Comparison of ENCODE assay signal across 8 cellular contexts in genomic region chr6:43052842-43053544, GRCh38. TPM values are rescaled to one million over a fixed set of nuclear protein-coding genes. Genes with fewer than 3 reads are reported as not detected.
DNase-seq lines count a peak whose midpoint lies in the region; ATAC-seq and TF ChIP-seq lines count a peak whose summit lies in the region.

No MANE protein-coding gene starts in this region.

- CTCF ChIA-PET in HCT116 (lab: Charles Lee): interaction anchor here (1.5 kb wide), 1 partner anchor 91 kb away, joined by 5 read pairs; no protein-coding TSS in a partner anchor

- POLR2A ChIA-PET in HCT116 (lab: Charles Lee): interaction anchor here (0.8 to 1.6 kb wide), 5 partner anchors 12 to 122 kb away, joined by 3 to 10 read pairs (median 4); partner anchors contain the start of genes KLHDC3, MEA1 and PPP2R5D

- H3K9ac ChIP-seq in HCT116 (ENCODE audit: low read length) (peak overlapping the region; percentile 98), OCI-LY1 (ENCODE audit: low read length) (peak overlapping the region; percentile 85)

- H3K79me2 ChIP-seq in HCT116 (ENCODE audit: insufficient read depth, low read length) (peaks cover 32% of the 10 kb centered on the region), OCI-LY1 (ENCODE audit: insufficient read depth, low read length) (peaks cover 1% of the 10 kb centered on the region)

- H2AFZ ChIP-seq in HCT116 (ENCODE audit: low read depth, low read length, poor library complexity, severe bottlenecking) (no peak overlapping the region), OCI-LY1 (ENCODE audit: low read length) (no peak overlapping the region)

- DNase-seq in ELR (ENCODE audit: low read depth) (peak; percentile 49), HCT116 (ENCODE audit: low read depth, low spot score) (no peak), breast epithelium (ENCODE audit: low spot score in 2 of 2) (peak in 1 of 2 donors; percentile 31), kidney tubule cell (ENCODE audit: low spot score) (peak; percentile 16), NCI-H2107 treated with DMSO at 0.1 percent for 48 hours (lab: John Stamatoyannopoulos, UW; ENCODE audit: unreplicated experiment) (no peak), T1000 (lab: John Stamatoyannopoulos, UW) (no peak)
- DNase-seq in stimulated activated naive CD4-positive, alpha-beta T cell treated with Interleukin-2 at 50 U/mL for 16 hours (lab: John Stamatoyannopoulos, UW): peak; percentile 19

- H3K9me2 ChIP-seq in HCT116 (ENCODE audit: insufficient read depth) (no peaks in the 10 kb centered on the region), OCI-LY1 (ENCODE audit: low read depth, low read length) (no peaks in the 10 kb centered on the region)

- H3K4me2 ChIP-seq in HCT116 (ENCODE audit: low read length) (peak overlapping the region; percentile 99), OCI-LY1 (ENCODE audit: low read length) (peak overlapping the region; percentile 80)

- RAD21 ChIA-PET in HCT116 (lab: Charles Lee; ENCODE audit: low non-redundant PET in 1 of 2, low total read pairs in 2 of 2, uncharacterized antibody in 2 of 2, unreplicated experiment in 2 of 2): interaction anchor here in 1 of 2 experiments (1.0 kb wide), 1 partner anchor 24 kb away, joined by 3 read pairs; no protein-coding TSS in a partner anchor

- H3K4me1 ChIP-seq in HCT116 (ENCODE audit: control insufficient read depth in 1 of 2, insufficient read depth in 2 of 2, low read length in 2 of 2) (peaks cover 7 to 25% of the 10 kb centered on the region in 2 experiments; a peak in 3 of 4 replicates), OCI-LY1 (ENCODE audit: insufficient read depth, low read length, severe bottlenecking) (peaks cover 28% of the 10 kb centered on the region), breast epithelium (peaks cover 0 to 13% of the 10 kb centered on the region in 2 donors)

- no peaks in the 10 kb centered on the region for H3K9me3 ChIP-seq in HCT116 (ENCODE audit: control insufficient read depth in 1 of 2, insufficient read depth in 1 of 2, low read depth in 1 of 2, low read length in 2 of 2)
- H3K9me3 ChIP-seq in OCI-LY1 (ENCODE audit: low read length): no peaks in the 10 kb centered on the region
- H3K9me3 ChIP-seq in breast epithelium: no peaks in the 10 kb centered on the region

- H3F3A ChIP-seq in OCI-LY1 (ENCODE audit: insufficient read depth, low read length): no peaks in the 10 kb centered on the region

- peak overlapping the region; percentile 98 for H3K27ac ChIP-seq in HCT116 (ENCODE audit: low read depth, low read length)
- H3K27ac ChIP-seq in OCI-LY1 (ENCODE audit: low read depth, low read length, poor library complexity, severe bottlenecking): peak overlapping the region; percentile 61
- peak overlapping the region; percentile 82 to 96 for H3K27ac ChIP-seq in breast epithelium

- ATAC-seq in HCT116: peak; percentile 41

- no peaks in the 10 kb centered on the region for H3K27me3 ChIP-seq in HCT116 (ENCODE audit: insufficient read depth, low read length)
- H3K27me3 ChIP-seq in OCI-LY1 (ENCODE audit: insufficient read depth, low read length): no peaks in the 10 kb centered on the region
- no peaks in the 10 kb centered on the region for H3K27me3 ChIP-seq in breast epithelium

- H3K4me3 ChIP-seq in HCT116 (replicated peaks in 1 of 2; ENCODE audit: low read depth in 1 of 2, low read length in 2 of 2): peak overlapping the region; percentile 97
- H3K4me3 ChIP-seq in OCI-LY1 (ENCODE audit: low read depth, low read length, poor library complexity, severe bottlenecking): peak overlapping the region; percentile 78
- peak overlapping the region; percentile 60 to 88 (median 74) for H3K4me3 ChIP-seq in breast epithelium

- no TSS peak for BruUV-seq in HCT116 (replicated peaks; lab: Mats Ljungman, UMichigan)

- intact Hi-C loops in HCT116 (cut with micrococcal nuclease) (no loop called here), breast epithelium (cut with DNase I; ENCODE audit: low total_unique reads) (no loop called here)

- H3K36me3 ChIP-seq in HCT116 (ENCODE audit: control insufficient read depth in 1 of 2, insufficient read depth in 2 of 2, low read length in 2 of 2): peaks cover 8 to 24% of the 10 kb centered on the region in 2 experiments; a peak in 3 of 4 replicates
- H3K36me3 ChIP-seq in OCI-LY1 (ENCODE audit: insufficient read depth, low read length): peaks cover 21% of the 10 kb centered on the region
- H3K36me3 ChIP-seq in breast epithelium: no peaks in the 10 kb centered on the region

- no peaks in the 10 kb centered on the region for H4K20me1 ChIP-seq in HCT116 (ENCODE audit: insufficient read depth)
- H4K20me1 ChIP-seq in OCI-LY1 (ENCODE audit: insufficient read depth, low read length): no peaks in the 10 kb centered on the region

- no peak for TF ChIP-seq CTCF in HCT116 (IDR thresholded peaks at IDR 0.05 in 2 of 3, conservative IDR thresholded peaks at IDR 0.05 in 1 of 3; ENCODE audit: borderline replicate concordance in 1 of 3, insufficient read depth in 1 of 3, low read depth in 2 of 3, low read length in 2 of 3)
- no peak for TF ChIP-seq CTCF in OCI-LY1 (IDR thresholded peaks at IDR 0.05; ENCODE audit: low read length)
- TF ChIP-seq CTCF in breast epithelium (IDR thresholded peaks at IDR 0.05): no peak

- no peak for TF ChIP-seq POLR2A in HCT116 (IDR thresholded peaks at IDR 0.05; ENCODE audit: borderline replicate concordance, extremely low read depth, insufficient read depth, insufficient read length)
- no peak for TF ChIP-seq POLR2A in breast epithelium (IDR thresholded peaks at IDR 0.05)

- TF ChIP-seq RAD21 in HCT116 (IDR thresholded peaks at IDR 0.05; ENCODE audit: low read depth): no peak

TF ChIP-seq in HCT116, 20 proteins besides CTCF, POLR2A, EP300 and RAD21:
- TF ChIP-seq EZH2phosphoT487 (IDR thresholded peaks at IDR 0.05; ENCODE audit: borderline replicate concordance) (no peak), CEBPB (IDR thresholded peaks at IDR 0.05; ENCODE audit: low read depth) (no peak), JUND (IDR thresholded peaks at IDR 0.05) (no peak), CBX3 (IDR thresholded peaks at IDR 0.05; ENCODE audit: low read depth) (no peak), POLR2AphosphoS5 (IDR thresholded peaks at IDR 0.05; ENCODE audit: low read depth, low read length) (no peak), ZNF274 (IDR thresholded peaks at IDR 0.05; ENCODE audit: low read depth, low read length) (no peak), SRF (IDR thresholded peaks at IDR 0.05; ENCODE audit: low read depth) (no peak)
- TF ChIP-seq, protein P1, sequence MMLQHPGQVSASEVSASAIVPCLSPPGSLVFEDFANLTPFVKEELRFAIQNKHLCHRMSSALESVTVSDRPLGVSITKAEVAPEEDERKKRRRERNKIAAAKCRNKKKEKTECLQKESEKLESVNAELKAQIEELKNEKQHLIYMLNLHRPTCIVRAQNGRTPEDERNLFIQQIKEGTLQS (IDR thresholded peaks at IDR 0.05): no peak

RNA-seq across cellular contexts. Expression of gene CUL7, which starts 0.7 kb away (rescaled TPM):
- 34.1 TPM for total RNA-seq in HCT116 (2021; ENCODE audit: unreplicated experiment)
- 26.9 and 33.6 TPM in 2 replicates for polyA plus RNA-seq in HCT116 (2012)
- total RNA-seq in breast epithelium: 10 to 100 TPM; 12.6 to 21.4 (median 19.3) TPM

RNA-seq across cellular contexts. Expression of gene MRPL2, which starts 6.2 kb away (rescaled TPM):
- total RNA-seq in HCT116 (2021; ENCODE audit: unreplicated experiment) (123 TPM), breast epithelium (10 to 100 TPM; 17.9 to 32.1 (median 29.1) TPM)
- 119 and 136 TPM in 2 replicates for polyA plus RNA-seq in HCT116 (2012)

RNA-seq across cellular contexts. Expression of gene KLC4, which starts 6.4 kb away (rescaled TPM):
- 16.2 TPM for total RNA-seq in HCT116 (2021; ENCODE audit: unreplicated experiment)
- polyA plus RNA-seq in HCT116 (2012): 14.5 and 17.7 TPM in 2 replicates
- 10 to 100 TPM; 20.5 to 33.7 (median 21.0) TPM for total RNA-seq in breast epithelium

RNA-seq across cellular contexts. Expression of gene PTK7, which starts 23.1 kb away (rescaled TPM):
- total RNA-seq in HCT116 (2021; ENCODE audit: unreplicated experiment) (105 TPM), breast epithelium (10 to 100 TPM in 2 of 3 donors, 1 to 10 TPM in 1; 7.0 to 57.1 (median 52.1) TPM)
- 101 and 106 TPM in 2 replicates for polyA plus RNA-seq in HCT116 (2012)

RNA-seq across cellular contexts. Expression of gene RRP36, which starts 31.6 kb away (rescaled TPM):
- total RNA-seq in HCT116 (2021; ENCODE audit: unreplicated experiment) (63.4 TPM), breast epithelium (10 to 100 TPM; 48.8 to 69.2 (median 56.3) TPM)
- 34.9 and 47.0 TPM in 2 replicates for polyA plus RNA-seq in HCT116 (2012)

Comparison
In these comparisons a context has a peak if more than half of its experiments do, and no peak if none do; other contexts are left out.
1. DNase-seq: peak in ELR (single experiment), kidney tubule cell (single experiment) and stimulated activated naive CD4-positive, alpha-beta T cell treated with Interleukin-2 at 50 U/mL for 16 hours (single experiment); none in HCT116 (single experiment), NCI-H2107 treated with DMSO at 0.1 percent for 48 hours (single experiment) and T1000 (single experiment).
2. Peak in every context shown above with its lines, with median percentiles within 50 percentile points of each other: H3K27ac ChIP-seq and H3K4me3 ChIP-seq.